ENCODE assay signal across 1 cellular context in genomic region chr10:27970795-27971194, GRCh38. TPM values are rescaled to one million over a fixed set of nuclear protein-coding genes. Genes with fewer than 3 reads are reported as not detected.
"Had no signal": no experiment of that assay in that cellular context is flagged by ENCODE, and none has a peak within 500 bp of the region (broad histone marks: within the 10 kb centered on the region; RNA-seq: fewer than 3 reads in every experiment).

No MANE protein-coding gene starts in this region.

RNA-seq across cellular contexts. Expression of gene ODAD2, which starts 28.1 kb away (rescaled TPM):
- polyA plus RNA-seq: GM12878 had no signal
